ENCODE assay signal across 12 cellular contexts in the genomic region with DNA sequence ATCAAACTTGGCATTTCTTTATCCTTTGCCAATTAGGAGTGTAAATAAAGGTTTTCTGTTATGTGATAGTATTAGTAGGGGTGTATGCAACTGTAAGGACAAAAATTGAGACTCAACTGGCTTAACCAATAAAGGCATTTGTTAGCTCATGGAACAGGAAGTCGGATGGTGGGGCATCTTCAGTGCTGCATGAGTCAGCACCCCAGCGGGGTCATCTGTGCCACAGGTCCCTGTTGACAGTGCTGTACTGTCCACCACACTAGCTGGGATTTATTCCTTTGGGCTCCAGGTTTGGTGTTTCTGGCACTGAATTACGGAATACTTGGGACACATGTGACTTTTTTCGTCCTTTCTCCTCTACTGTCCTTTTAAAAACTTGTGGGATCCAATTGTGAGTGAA.
DNase-seq lines count a peak whose midpoint lies in the region; ATAC-seq, FAIRE-seq and TF ChIP-seq lines count a peak whose summit lies in the region.
"Had no signal": no experiment of that assay in that cellular context is flagged by ENCODE, and none has a peak within 500 bp of the region (broad histone marks: within the 10 kb centered on the region; RNA-seq: fewer than 3 reads in every experiment).

No MANE protein-coding gene starts in this region.

- no peak overlapping the region for H4K5ac ChIP-seq in IMR-90 (ENCODE audit: low read depth, low read length)

- no peaks in the 10 kb centered on the region for H3K27me3 Mint-ChIP-seq in astrocyte (ENCODE audit: low read depth, unreplicated experiment)

- no peaks in the 10 kb centered on the region for H3K9me3 Mint-ChIP-seq in astrocyte (ENCODE audit: unreplicated experiment)

- H3K4me2 ChIP-seq in IMR-90 (ENCODE audit: low read depth, low read length): no peak overlapping the region
- no peak overlapping the region for H3K4me2 ChIP-seq in astrocyte (ENCODE audit: low read length)

- peaks cover 75% of the 10 kb centered on the region for H3K79me2 ChIP-seq in astrocyte (ENCODE audit: insufficient read depth, low read length)

- no peak overlapping the region for H3K4ac ChIP-seq in IMR-90 (ENCODE audit: low read depth, low read length)

- TF ChIP-seq POLR2A in IMR-90 (IDR thresholded peaks at IDR 0.05; ENCODE audit: low read depth, low read length) (no peak), ovary (IDR thresholded peaks at IDR 0.05) (no peak)

- CTCF ChIA-PET in IMR-90 (lab: Yijun Ruan, JAX): interaction anchor here (0.8 kb wide), 1 partner anchor 9 kb away, joined by 3 read pairs; no protein-coding TSS in a partner anchor

- in situ Hi-C loops in IMR-90 (cut with MboI; ENCODE audit: low sequenced_read_pairs): no loop called here

- no peak for TF ChIP-seq RAD21 in IMR-90 (IDR thresholded peaks at IDR 0.05; ENCODE audit: low read length)

- 89% methylated on average over 2 of the region's 4 CpGs; no CpG with 5 or more reads in 1 of the 2 experiments for WGBS in IMR-90 (ENCODE audit: extremely low coverage in 2 of 2, insufficient read length in 1 of 2), 2 experiments
- 88 to 90% (median 89%) methylated on average over 4 of the region's 4 CpGs for WGBS in ovary, 3 donors

- intact Hi-C loops in IMR-90 (cut with micrococcal nuclease) (no loop called here), mucosa of descending colon (cut with DNase I, micrococcal nuclease) (loop anchor here in 1 of 2 donors (2.0 kb wide), 1 partner anchor 22 kb away; no protein-coding TSS in a partner anchor), colonic mucosa (cut with DNase I) (no loop called here), ovary (cut with DNase I) (no loop called here)

- H4K8ac ChIP-seq in IMR-90 (ENCODE audit: low read depth in 2 of 2, low read length in 2 of 2): no peak overlapping the region

- H3K4me1 ChIP-seq in IMR-90 (ENCODE audit: control insufficient read depth, insufficient read depth, low read length) (peaks cover 11% of the 10 kb centered on the region), astrocyte (ENCODE audit: insufficient read depth, low read length) (peaks cover 24% of the 10 kb centered on the region), mucosa of descending colon (ENCODE audit: low read depth) (peaks cover 1% of the 10 kb centered on the region), colonic mucosa (no peaks in the 10 kb centered on the region), ovary (ENCODE audit: insufficient read depth) (peaks cover 16% of the 10 kb centered on the region)

- H3K27me3 ChIP-seq in IMR-90 (ENCODE audit: control insufficient read depth, insufficient read depth, low read length) (no peaks in the 10 kb centered on the region), astrocyte (ENCODE audit: insufficient read depth, low read length) (no peaks in the 10 kb centered on the region), colonic mucosa (no peaks in the 10 kb centered on the region), ovary (no peaks in the 10 kb centered on the region)
- H3K27me3 ChIP-seq: ascending aorta, upper lobe of left lung had no signal

- H3K9me3 ChIP-seq in IMR-90 (ENCODE audit: control insufficient read depth, insufficient read depth, low read length) (no peaks in the 10 kb centered on the region), astrocyte (ENCODE audit: insufficient read depth, low read depth, low read length) (no peaks in the 10 kb centered on the region), mucosa of descending colon (no peaks in the 10 kb centered on the region), colonic mucosa (no peaks in the 10 kb centered on the region), ovary (no peaks in the 10 kb centered on the region)
- H3K9me3 ChIP-seq: ascending aorta, upper lobe of left lung had no signal

- no peak overlapping the region for H2BK15ac ChIP-seq in IMR-90 (ENCODE audit: low read depth, low read length)

- ATAC-seq in IMR-90 (ENCODE audit: low read depth) (no peak), mucosa of descending colon (peak; percentile 35), GM21447 (IDR thresholded peaks at IDR 0.05; ENCODE audit: unreplicated experiment) (no peak), GM21526 (IDR thresholded peaks at IDR 0.05; ENCODE audit: low FRiP score, unreplicated experiment) (no peak)
- ATAC-seq: activated CD4-positive, CD25-positive, alpha-beta regulatory T cell treated with anti-CD3 and anti-CD28 coated beads, Interleukin-2, amount 50 U/mL, for 24 hours had no signal

- no TSS peak for BruUV-seq in IMR-90 (replicated peaks; lab: Mats Ljungman, UMichigan)

- H3K36me3 Mint-ChIP-seq in astrocyte (ENCODE audit: low read depth, unreplicated experiment): peaks cover 32% of the 10 kb centered on the region

- H3K4me1 Mint-ChIP-seq in astrocyte (ENCODE audit: low read depth, unreplicated experiment): peaks cover 55% of the 10 kb centered on the region

- dilution Hi-C loops in IMR-90 (cut with HindIII; ENCODE audit: low sequenced_read_pairs, unreplicated experiment): no loop called here

- H3K56ac ChIP-seq in IMR-90 (ENCODE audit: extremely low read depth, insufficient read depth, low read length): no peak overlapping the region

- no peak overlapping the region for H4K91ac ChIP-seq in IMR-90 (ENCODE audit: insufficient read depth, low read depth, low read length)

- H3K4me3 Mint-ChIP-seq in astrocyte (ENCODE audit: unreplicated experiment): no peak overlapping the region

- H4K20me1 ChIP-seq in IMR-90 (ENCODE audit: insufficient read depth, low read length): peaks cover 58% of the 10 kb centered on the region
- H4K20me1 ChIP-seq in astrocyte (ENCODE audit: insufficient read depth, low read length): peaks cover 81% of the 10 kb centered on the region

- H2BK120ac ChIP-seq in IMR-90 (ENCODE audit: low read depth, low read length): no peak overlapping the region

- H2AFZ ChIP-seq in IMR-90 (replicated peaks; ENCODE audit: low read length, poor library complexity) (no peak overlapping the region), astrocyte (ENCODE audit: low read depth, low read length) (no peak overlapping the region)

- no peak overlapping the region for H2AK9ac ChIP-seq in IMR-90 (replicated peaks; ENCODE audit: low read depth, low read length, poor library complexity)

- FAIRE-seq in astrocyte (lab: Jason Lieb, UNC): peak; percentile 13

- peaks cover 29% of the 10 kb centered on the region for H3K36me3 ChIP-seq in IMR-90 (ENCODE audit: control insufficient read depth, insufficient read depth, low read length)
- H3K36me3 ChIP-seq in astrocyte (ENCODE audit: insufficient read depth, low read length): peaks cover 17% of the 10 kb centered on the region
- H3K36me3 ChIP-seq in mucosa of descending colon (ENCODE audit: low read depth): no peaks in the 10 kb centered on the region
- H3K36me3 ChIP-seq in colonic mucosa: no peaks in the 10 kb centered on the region
- no peaks in the 10 kb centered on the region for H3K36me3 ChIP-seq in ovary

- peak overlapping the region; percentile 48 for H3K27ac Mint-ChIP-seq in astrocyte (ENCODE audit: unreplicated experiment)

- H3K9ac ChIP-seq in IMR-90 (ENCODE audit: low read depth, low read length) (no peak overlapping the region), astrocyte (ENCODE audit: low read length) (no peak overlapping the region), colonic mucosa (ENCODE audit: low read depth in 2 of 2, low read length in 2 of 2) (no peak overlapping the region)

- H3K79me1 ChIP-seq in IMR-90 (ENCODE audit: low read depth in 1 of 2, low read length in 2 of 2): peaks cover 64 to 78% of the 10 kb centered on the region in 2 experiments

- H2BK20ac ChIP-seq in IMR-90 (ENCODE audit: low read depth, low read length): no peak overlapping the region

- DNase-seq in CD1c-positive myeloid dendritic cell (ENCODE audit: extremely low spot score): peak; percentile 68
- peak; percentile 47 for DNase-seq in IMR-90
- DNase-seq in astrocyte (ENCODE audit: low read depth): peak; percentile 16
- no peak for DNase-seq in mucosa of descending colon
- DNase-seq in colonic mucosa: no peak
- DNase-seq in ovary: no peak
- DNase-seq: DND-41 had no signal

- no peak overlapping the region for H3K18ac ChIP-seq in IMR-90 (ENCODE audit: low read depth, low read length)

- H2BK5ac ChIP-seq in IMR-90 (ENCODE audit: low read depth, low read length, poor library complexity, severe bottlenecking): no peak overlapping the region

- H2AK5ac ChIP-seq in IMR-90 (ENCODE audit: low read depth, low read length): no peak overlapping the region

- no peak overlapping the region for H3K23ac ChIP-seq in IMR-90 (ENCODE audit: low read depth, low read length)

- H3K4me3 ChIP-seq in IMR-90 (ENCODE audit: insufficient read depth, low read depth, low read length) (no peak overlapping the region), astrocyte (ENCODE audit: insufficient read depth, low read depth, low read length) (no peak overlapping the region), mucosa of descending colon (no peak overlapping the region), colonic mucosa (no peak overlapping the region), ovary (no peak overlapping the region)
- H3K4me3 ChIP-seq: ascending aorta, upper lobe of left lung had no signal

- no peak overlapping the region for H3K14ac ChIP-seq in IMR-90 (replicated peaks; ENCODE audit: low read depth, low read length)

- no peak for TF ChIP-seq EP300 in ovary (IDR thresholded peaks at IDR 0.05)

- peaks cover 32% of the 10 kb centered on the region for H3K9me1 ChIP-seq in IMR-90 (ENCODE audit: insufficient read depth, low read length)

- POLR2A ChIA-PET in IMR-90 (lab: Charles Lee; ENCODE audit: unreplicated experiment): no interaction called here

- H3K27ac ChIP-seq in IMR-90 (ENCODE audit: insufficient read depth, low read length) (no peak overlapping the region), astrocyte (ENCODE audit: low read depth, low read length) (no peak overlapping the region), colonic mucosa (no peak overlapping the region), ovary (no peak overlapping the region)
- H3K27ac ChIP-seq: ascending aorta had no signal

- TF ChIP-seq CTCF in IMR-90 (conservative IDR thresholded peaks at IDR 0.05; ENCODE audit: low read depth, low read length): no peak
- no peak for TF ChIP-seq CTCF in astrocyte (IDR thresholded peaks at IDR 0.05; ENCODE audit: insufficient read depth, low read depth, low read length)
- no peak for TF ChIP-seq CTCF in mucosa of descending colon (IDR thresholded peaks at IDR 0.05)
- no peak for TF ChIP-seq CTCF in colonic mucosa (IDR thresholded peaks at IDR 0.05)
- no peak for TF ChIP-seq CTCF in ovary (IDR thresholded peaks at IDR 0.05)

TF ChIP-seq in IMR-90, 13 proteins besides CTCF, POLR2A, EP300 and RAD21 (continues in another document):
- TF ChIP-seq FOS (IDR thresholded peaks at IDR 0.05; ENCODE audit: low read depth, low read length) (no peak), SMC3 (IDR thresholded peaks at IDR 0.05; ENCODE audit: low read depth, low read length) (no peak), RFX5 (IDR thresholded peaks at IDR 0.05; ENCODE audit: low read depth, low read length) (no peak), BHLHE40 (IDR thresholded peaks at IDR 0.05; ENCODE audit: low read depth, low read length) (no peak)

Comparison
In these comparisons a context has a peak if more than half of its experiments do, and no peak if none do; other contexts are left out.
1. DNase-seq: peak in CD1c-positive myeloid dendritic cell (single experiment), IMR-90 (single experiment) and astrocyte (single experiment); none in mucosa of descending colon (0 of 3), colonic mucosa (single experiment) and ovary (0 of 5).